1 cellular context compared by ENCODE assay signal in genomic region chr2:229922449-229923386, GRCh38.
TF ChIP-seq lines count a peak whose summit lies in the region.

FBXO36 (plus strand) TSS chr2:229922503; CDS start chr2:229922514, 11 bp downstream.

TF ChIP-seq in HepG2, 621 proteins besides CTCF, POLR2A, EP300 and RAD21 (continued from another document and continues in another):
- peak; percentile 59; the same call in 1 of the 2 replicates for TF ChIP-seq THAP7 (CRISPR knock-in tag; IDR thresholded peaks at IDR 0.05)
- 0 out of 2 replicates have a peak, but pooled peaks have one; percentile 8 for TF ChIP-seq RCOR2 (CRISPR knock-in tag; IDR thresholded peaks at IDR 0.05)
- TF ChIP-seq GMEB1 (CRISPR knock-in tag; IDR thresholded peaks at IDR 0.05; ENCODE audit: borderline replicate concordance): peak; percentile 54; the same call in 1 of the 2 replicates
- no peak for TF ChIP-seq TRAFD1 (CRISPR knock-in tag; IDR thresholded peaks at IDR 0.05; ENCODE audit: borderline replicate concordance)
- TF ChIP-seq ZNF572 (CRISPR knock-in tag; IDR thresholded peaks at IDR 0.05): 0 out of 2 replicates have a peak, but pooled peaks have one; percentile 21
- peak; percentile 48; the same call in 1 of the 2 replicates for TF ChIP-seq PITX1 (CRISPR knock-in tag; IDR thresholded peaks at IDR 0.05)
- TF ChIP-seq ATF7-NPFF (CRISPR knock-in tag; IDR thresholded peaks at IDR 0.05; ENCODE audit: low read depth): peak; percentile 64; the same call in 1 of the 2 replicates
- peak; percentile 53 for TF ChIP-seq MXD4 (CRISPR knock-in tag; IDR thresholded peaks at IDR 0.05)
- TF ChIP-seq CHD2 (IDR thresholded peaks at IDR 0.05; ENCODE audit: low read depth, low read length): no peak; the same call in 1 of the 2 replicates
- peak; percentile 71 for TF ChIP-seq ZNF292 (CRISPR knock-in tag; IDR thresholded peaks at IDR 0.05; ENCODE audit: borderline replicate concordance, low read depth)
- no peak for TF ChIP-seq ZNF136 (CRISPR knock-in tag; IDR thresholded peaks at IDR 0.05; ENCODE audit: low read depth)
- no peak; the same call in 1 of the 2 replicates for TF ChIP-seq GLI4 (CRISPR knock-in tag; IDR thresholded peaks at IDR 0.05; ENCODE audit: borderline replicate concordance)
- TF ChIP-seq HIVEP1 (CRISPR knock-in tag; IDR thresholded peaks at IDR 0.05): 0 out of 2 replicates have a peak, but pooled peaks have one; percentile 36
- no peak; the same call in 1 of the 2 replicates for TF ChIP-seq AHDC1 (CRISPR knock-in tag; IDR thresholded peaks at IDR 0.05; ENCODE audit: borderline replicate concordance)
- TF ChIP-seq PHF8 (CRISPR knock-in tag; IDR thresholded peaks at IDR 0.05): peak; percentile 88
- peak; percentile 70; the same call in 1 of the 2 replicates for TF ChIP-seq RARG (CRISPR knock-in tag; IDR thresholded peaks at IDR 0.05; ENCODE audit: low read depth)
- peak; percentile 29; the same call in 1 of the 2 replicates for TF ChIP-seq DZIP1 (CRISPR knock-in tag; IDR thresholded peaks at IDR 0.05)
- TF ChIP-seq ZNF274 (CRISPR knock-in tag; IDR thresholded peaks at IDR 0.05): peak; percentile 84; the same call in 1 of the 2 replicates
- TF ChIP-seq ZNF589 (CRISPR knock-in tag; conservative IDR thresholded peaks at IDR 0.05): no peak; the same call in 1 of the 2 replicates
- TF ChIP-seq ZNF878 (CRISPR knock-in tag; IDR thresholded peaks at IDR 0.05): 0 out of 2 replicates have a peak, but pooled peaks have one; percentile 15
- TF ChIP-seq HMGA1 (CRISPR knock-in tag; conservative IDR thresholded peaks at IDR 0.05): no peak
- peak; percentile 76; the same call in 1 of the 2 replicates for TF ChIP-seq ZNF816 (CRISPR knock-in tag; IDR thresholded peaks at IDR 0.05; ENCODE audit: borderline replicate concordance)
- 0 out of 2 replicates have a peak, but pooled peaks have one; percentile 13 for TF ChIP-seq ZBTB38 (CRISPR knock-in tag; IDR thresholded peaks at IDR 0.05)
- peak; percentile 7; the same call in 1 of the 2 replicates for TF ChIP-seq ZSCAN25 (CRISPR knock-in tag; IDR thresholded peaks at IDR 0.05)
- TF ChIP-seq RFX1 (IDR thresholded peaks at IDR 0.05): peak; percentile 95
- TF ChIP-seq ZIK1 (CRISPR knock-in tag; IDR thresholded peaks at IDR 0.05; ENCODE audit: borderline replicate concordance, low read depth): peak; percentile 57
- TF ChIP-seq ZNF674 (CRISPR knock-in tag; IDR thresholded peaks at IDR 0.05; ENCODE audit: low read depth): no peak
- TF ChIP-seq MED13 (CRISPR knock-in tag; IDR thresholded peaks at IDR 0.05): no peak
- TF ChIP-seq HCFC1 (IDR thresholded peaks at IDR 0.05; ENCODE audit: low read depth, low read length): peak; percentile 6; the same call in 1 of the 2 replicates
- TF ChIP-seq ZFYVE20 (CRISPR knock-in tag; IDR thresholded peaks at IDR 0.05; ENCODE audit: borderline replicate concordance, low read depth): peak; percentile 90; the same call in 1 of the 2 replicates
- TF ChIP-seq ZNF33B (CRISPR knock-in tag; IDR thresholded peaks at IDR 0.05): no peak; the same call in 1 of the 2 replicates
- TF ChIP-seq GABPB1 (CRISPR knock-in tag; IDR thresholded peaks at IDR 0.05): peak; percentile 85
- no peak for TF ChIP-seq ZNF577 (CRISPR knock-in tag; IDR thresholded peaks at IDR 0.05; ENCODE audit: borderline replicate concordance, low read depth)
- TF ChIP-seq SRSF4 (IDR thresholded peaks at IDR 0.05; ENCODE audit: low read depth, low read length, poor library complexity, severe bottlenecking): no peak
- TF ChIP-seq ZFY (CRISPR knock-in tag; IDR thresholded peaks at IDR 0.05): peak; percentile 96
- TF ChIP-seq HBP1 (CRISPR knock-in tag; IDR thresholded peaks at IDR 0.05; ENCODE audit: low read depth): 0 out of 2 replicates have a peak, but pooled peaks have one; percentile 45
- TF ChIP-seq NR2F6 (IDR thresholded peaks at IDR 0.05): no peak
- TF ChIP-seq NR2F6 (CRISPR knock-in tag; IDR thresholded peaks at IDR 0.05): no peak
- TF ChIP-seq ZNF441 (CRISPR knock-in tag; IDR thresholded peaks at IDR 0.05; ENCODE audit: borderline replicate concordance): peak; percentile 82
- peak; percentile 48; the same call in 1 of the 2 replicates for TF ChIP-seq MTA1 (CRISPR knock-in tag; IDR thresholded peaks at IDR 0.05; ENCODE audit: borderline replicate concordance)
- peak; percentile 74 for TF ChIP-seq RBM39 (IDR thresholded peaks at IDR 0.05; ENCODE audit: low read depth, low read length, poor library complexity, severe bottlenecking)
- TF ChIP-seq ARNTL (CRISPR knock-in tag; IDR thresholded peaks at IDR 0.05): peak; percentile 21; the same call in 1 of the 2 replicates
- TF ChIP-seq CBX5 (CRISPR knock-in tag; IDR thresholded peaks at IDR 0.05; ENCODE audit: borderline replicate concordance): peak; percentile 26; the same call in 1 of the 2 replicates
- TF ChIP-seq ZNF30 (CRISPR knock-in tag; IDR thresholded peaks at IDR 0.05): 0 out of 2 replicates have a peak, but pooled peaks have one; percentile 46
- no peak for TF ChIP-seq AFF4 (CRISPR knock-in tag; IDR thresholded peaks at IDR 0.05)
